Comparison of ENCODE assay signal across 12 cellular contexts in genomic region chr17:35371934-35372333, GRCh38. TPM values are rescaled to one million over a fixed set of nuclear protein-coding genes. Genes with fewer than 3 reads are reported as not detected.
DNase-seq lines count a peak whose midpoint lies in the region; TF ChIP-seq lines count a peak whose summit lies in the region.
"Had no signal": no experiment of that assay in that cellular context is flagged by ENCODE, and none has a peak within 500 bp of the region (broad histone marks: within the 10 kb centered on the region; RNA-seq: fewer than 3 reads in every experiment).

No MANE protein-coding gene starts in this region.

- H3K9me3 Mint-ChIP-seq in activated CD4-positive, alpha-beta T cell treated with anti-CD3 and anti-CD28 coated beads, Interleukin-2, amount 10 ng/mL, durations not matched to agents 7 days and 5 days, result peaks cover 23% of the 10 kb centered on the region
- H3K9me3 Mint-ChIP-seq in brain, result peaks cover 18 to 32% (median 30%) of the 10 kb centered on the region in 5 experiments
- peaks cover 21% of the 10 kb centered on the region for H3K9me3 Mint-ChIP-seq in osteocyte (ENCODE audit: unreplicated experiment)

- CTCF ChIA-PET in activated CD4-positive, alpha-beta T cell treated with anti-CD3 and anti-CD28 coated beads, Interleukin-2, amount 10 ng/mL, durations not matched to agents 7 days and 5 days (lab: Charles Lee), result interaction anchor here (0.8 kb wide), 1 partner anchor 14 kb away, joined by 3 read pairs; no protein-coding TSS in a partner anchor

- no peak overlapping the region for H3K27ac Mint-ChIP-seq in activated CD4-positive, alpha-beta T cell treated with anti-CD3 and anti-CD28 coated beads, Interleukin-2, amount 10 ng/mL, durations not matched to agents 7 days and 5 days
- H3K27ac Mint-ChIP-seq in brain (no peak overlapping the region), osteocyte (ENCODE audit: unreplicated experiment) (no peak overlapping the region)

- no peak overlapping the region for H3K27ac ChIP-seq in HL-60 (replicated peaks)

- H3K27me3 Mint-ChIP-seq in activated CD4-positive, alpha-beta T cell treated with anti-CD3 and anti-CD28 coated beads, Interleukin-2, amount 10 ng/mL, durations not matched to agents 7 days and 5 days, result peaks cover 6% of the 10 kb centered on the region
- peaks cover 91% of the 10 kb centered on the region for H3K27me3 Mint-ChIP-seq in brain
- H3K27me3 Mint-ChIP-seq in osteocyte (ENCODE audit: unreplicated experiment), result peaks cover 43% of the 10 kb centered on the region

- peaks cover 43% of the 10 kb centered on the region for H3K36me3 Mint-ChIP-seq in activated CD4-positive, alpha-beta T cell treated with anti-CD3 and anti-CD28 coated beads, Interleukin-2, amount 10 ng/mL, durations not matched to agents 7 days and 5 days (ENCODE audit: low read depth)
- H3K36me3 Mint-ChIP-seq in brain (peaks cover 8% of the 10 kb centered on the region), osteocyte (ENCODE audit: unreplicated experiment) (peaks cover 4% of the 10 kb centered on the region)

- peak overlapping the region; percentile 77 for H3K4me3 ChIP-seq in HL-60 (replicated peaks; ENCODE audit: insufficient read depth, low read length)

- DNase-seq in activated CD4-positive, alpha-beta T cell treated with anti-CD3 and anti-CD28 coated beads, Interleukin-2, amount 10 ng/mL, durations not matched to agents 7 days and 5 days, result no peak
- DNase-seq in activated CD4-positive, alpha-beta T cell treated with anti-CD3 and anti-CD28 coated beads, Interleukin-2, amount 50 U/mL, for 4 hours, result no peak
- DNase-seq in HL-60 (ENCODE audit: low read depth in 1 of 2, low spot score in 1 of 2) (no peak), osteocyte (ENCODE audit: extremely low spot score, unreplicated experiment) (no peak), NCI-H1092 treated with DMSO at 0.1 percent for 48 hours (lab: John Stamatoyannopoulos, UW) (no peak)
- no peak for DNase-seq in stimulated activated CD4-positive, alpha-beta T cell treated with anti-CD3 and anti-CD28 coated beads, Interleukin-4, amount 100 ng/mL, for 1 hour
- DNase-seq in activated effector memory CD4-positive, alpha-beta T cell treated with anti-CD3 and anti-CD28 coated beads, Interleukin-2, amount 50 U/mL, for 16 hours, result no peak
- DNase-seq: ACHN; activated CD8-positive, alpha-beta memory T cell treated with anti-CD3 and anti-CD28 coated beads for 24 hours; DMS79; NCI-H2029 had no signal

- no peaks in the 10 kb centered on the region for H3K27me3 ChIP-seq in HL-60 (ENCODE audit: insufficient read depth, poor library complexity, severe bottlenecking)

- H3K4me1 Mint-ChIP-seq in activated CD4-positive, alpha-beta T cell treated with anti-CD3 and anti-CD28 coated beads, Interleukin-2, amount 10 ng/mL, durations not matched to agents 7 days and 5 days, result peaks cover 70% of the 10 kb centered on the region
- H3K4me1 Mint-ChIP-seq in brain (peaks cover 16% of the 10 kb centered on the region), osteocyte (ENCODE audit: unreplicated experiment) (peaks cover 32% of the 10 kb centered on the region)

- H3K4me3 Mint-ChIP-seq in activated CD4-positive, alpha-beta T cell treated with anti-CD3 and anti-CD28 coated beads, Interleukin-2, amount 10 ng/mL, durations not matched to agents 7 days and 5 days, result peak overlapping the region; percentile 89
- H3K4me3 Mint-ChIP-seq in brain (peak overlapping the region in 3 of 5 experiments; percentile 29 to 45 (median 32)), osteocyte (ENCODE audit: unreplicated experiment) (peak overlapping the region; percentile 46)

- TF ChIP-seq CTCF in HL-60 (IDR thresholded peaks at IDR 0.05; ENCODE audit: insufficient read depth, low read length) (no peak), brain (conservative IDR thresholded peaks at IDR 0.05) (no peak), osteocyte (IDR thresholded peaks at IDR 0.05) (no peak)

- POLR2A ChIA-PET in activated CD4-positive, alpha-beta T cell treated with anti-CD3 and anti-CD28 coated beads, Interleukin-2, amount 10 ng/mL, durations not matched to agents 7 days and 5 days (lab: Charles Lee), result no interaction called here

RNA-seq across cellular contexts. Expression of gene SLFN11, which starts 1.5 kb away (rescaled TPM):
- total RNA-seq in activated CD4-positive, alpha-beta T cell treated with anti-CD3 and anti-CD28 coated beads, Interleukin-2, amount 10 ng/mL, durations not matched to agents 7 days and 5 days, result 10 to 100 TPM; 32.1 to 32.9 TPM
- 2.4 TPM for polyA plus RNA-seq in brain (ENCODE audit: insufficient read depth, low read depth, low replicate concordance)
- 23.8 and 27.5 TPM in 2 replicates for total RNA-seq in osteocyte

Comparison
In these comparisons a context has a peak if more than half of its experiments do, and no peak if none do; other contexts are left out.
1. H3K4me3 Mint-ChIP-seq: peak in every context shown above with its lines; median percentile 89 in activated CD4-positive, alpha-beta T cell treated with anti-CD3 and anti-CD28 coated beads, Interleukin-2, amount 10 ng/mL, durations not matched to agents 7 days and 5 days; 46 in osteocyte; 32 in brain.